Comparison of ENCODE assay signal across 19 cellular contexts in the genomic region with DNA sequence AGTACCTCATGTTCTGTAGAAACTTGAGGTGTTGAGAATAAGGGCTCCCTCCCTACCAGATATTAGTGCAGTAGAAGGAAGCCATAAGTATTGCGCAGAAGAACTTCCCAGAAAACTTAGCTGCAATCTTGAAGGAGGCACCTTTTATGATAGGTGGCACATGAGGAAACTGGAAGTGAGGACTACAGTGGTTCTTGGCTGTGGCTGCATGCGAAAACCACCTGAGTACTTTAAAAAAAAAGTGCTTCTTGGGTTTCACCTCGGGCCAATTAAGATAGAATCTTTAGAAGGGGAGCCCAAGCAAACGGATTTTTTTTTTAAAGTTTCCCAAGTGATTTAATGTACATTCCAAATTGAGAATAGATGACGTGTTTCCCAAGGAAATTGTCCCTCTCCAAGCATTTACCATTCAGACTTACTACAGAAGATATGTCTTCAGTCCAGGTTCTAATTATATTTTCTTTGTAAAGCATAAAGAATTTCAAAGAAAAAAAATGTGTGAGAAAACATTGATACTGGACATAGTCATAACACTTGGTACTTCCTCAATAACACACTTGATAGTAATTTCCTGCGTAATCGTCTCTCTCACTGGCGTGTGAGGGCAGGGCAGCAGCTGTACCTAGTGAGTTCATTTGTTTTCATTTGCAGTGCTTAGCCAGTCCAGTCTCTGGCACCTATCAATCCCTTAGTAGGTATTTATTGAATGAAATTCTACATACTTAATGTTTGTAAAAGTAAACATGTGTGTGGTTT. TPM values are rescaled to one million over a fixed set of nuclear protein-coding genes. Genes with fewer than 3 reads are reported as not detected.
DNase-seq lines count a peak whose midpoint lies in the region; ATAC-seq and TF ChIP-seq lines count a peak whose summit lies in the region.
"Had no signal": no experiment of that assay in that cellular context is flagged by ENCODE, and none has a peak within 500 bp of the region (broad histone marks: within the 10 kb centered on the region; RNA-seq: fewer than 3 reads in every experiment).

No MANE protein-coding gene starts in this region.

- no peak overlapping the region for H3K14ac ChIP-seq in mesenchymal stem cell (ENCODE audit: low read length in 2 of 2)

- H4K8ac ChIP-seq in mesenchymal stem cell (ENCODE audit: low read length), result no peak overlapping the region

- no peaks in the 10 kb centered on the region for H3K9me3 ChIP-seq in mesenchymal stem cell (ENCODE audit: control insufficient read depth, low read length)
- H3K9me3 ChIP-seq: stomach had no signal

- H3K79me2 ChIP-seq in ACC112 (ENCODE audit: control insufficient read depth, insufficient read depth, low read length, unreplicated experiment), result no peaks in the 10 kb centered on the region
- H3K79me2 ChIP-seq: parathyroid adenoma had no signal

- no peak overlapping the region for H2BK120ac ChIP-seq in mesenchymal stem cell (ENCODE audit: low read depth, low read length)

- no peak overlapping the region for H2BK12ac ChIP-seq in mesenchymal stem cell (ENCODE audit: low read length in 2 of 2)

- H2AK5ac ChIP-seq in mesenchymal stem cell (ENCODE audit: low read length, severe bottlenecking), result no peak overlapping the region

- TF ChIP-seq CTCF in choroid plexus epithelial cell (conservative IDR thresholded peaks at IDR 0.05; ENCODE audit: low read depth, low read length), result no peak

- no peak for TF ChIP-seq POLR2A in GM18505 (IDR thresholded peaks at IDR 0.05; ENCODE audit: borderline replicate concordance, extremely low read depth, insufficient read depth, insufficient read length)

- 80% methylated on average over 7 of the region's 8 CpGs for WGBS in mesenchymal stem cell

- H3K18ac ChIP-seq in mesenchymal stem cell (ENCODE audit: low read depth in 1 of 2, low read length in 2 of 2), result no peak overlapping the region

- no peak overlapping the region for H3K4ac ChIP-seq in mesenchymal stem cell (ENCODE audit: low read depth in 1 of 2, low read length in 2 of 2)

- no peak overlapping the region for H3K4me2 ChIP-seq in mesenchymal stem cell (ENCODE audit: low read length, poor library complexity, severe bottlenecking)

- DNase-seq in HS-27A (ENCODE audit: low read depth), result peak; percentile 71
- peak; percentile 67 for DNase-seq in choroid plexus epithelial cell (ENCODE audit: low read depth)
- no peak for DNase-seq in mesenchymal stem cell
- no peak for DNase-seq in DMS53 (lab: John Stamatoyannopoulos, UW)
- no peak for DNase-seq in HUDEP-2 (lab: John Stamatoyannopoulos, UW; ENCODE audit: unreplicated experiment in 76 of 76)
- no peak for DNase-seq in NCI-H1436 treated with DMSO at 0.1 percent for 48 hours (lab: John Stamatoyannopoulos, UW)
- DNase-seq: activated CD4-positive, alpha-beta memory T cell treated with anti-CD3 and anti-CD28 coated beads for 36 hours; activated naive CD8-positive, alpha-beta T cell treated with anti-CD3 and anti-CD28 coated beads for 36 hours; activated T-cell treated with anti-CD3 and anti-CD28 coated beads, Interleukin-2, amount 50 U/mL, for 72 hours; AML-193; central memory CD4-positive, alpha-beta T cell; midbrain; NCI-H1694; NCI-H526 treated with DMSO at 0.1 percent for 48 hours; stomach; SW 1271 had no signal

- H3K27ac ChIP-seq in ACC112 (ENCODE audit: low read depth, low read length), result peak overlapping the region; percentile 84
- H3K27ac ChIP-seq in mesenchymal stem cell (ENCODE audit: low read length, poor library complexity, severe bottlenecking), result peak overlapping the region; percentile 40
- H3K27ac ChIP-seq: parathyroid adenoma, stomach had no signal

- H3K27me3 ChIP-seq in ACC112 (ENCODE audit: insufficient read depth, low read length), result no peaks in the 10 kb centered on the region
- no peaks in the 10 kb centered on the region for H3K27me3 ChIP-seq in mesenchymal stem cell (ENCODE audit: control insufficient read depth in 1 of 2, insufficient read depth in 1 of 2, low read length in 2 of 2)
- H3K27me3 ChIP-seq: stomach had no signal

- H2BK5ac ChIP-seq in mesenchymal stem cell (ENCODE audit: low read depth, low read length, poor library complexity, severe bottlenecking), result no peak overlapping the region

- H3K4me3 ChIP-seq in ACC112 (ENCODE audit: low read depth, low read length) (peak overlapping the region; percentile 21; the same call in 1 of the 2 replicates), choroid plexus epithelial cell (ENCODE audit: low read depth, low read length) (no peak overlapping the region), mesenchymal stem cell (ENCODE audit: insufficient read depth in 1 of 2, low read depth in 1 of 2, low read length in 2 of 2) (no peak overlapping the region)
- H3K4me3 ChIP-seq: stomach had no signal

- H3K23ac ChIP-seq in mesenchymal stem cell (ENCODE audit: low read length in 2 of 2), result no peak overlapping the region

- no peak overlapping the region for H2BK15ac ChIP-seq in mesenchymal stem cell (ENCODE audit: low read depth, poor library complexity, severe bottlenecking)

- H3K9ac ChIP-seq in mesenchymal stem cell (ENCODE audit: low read length), result no peak overlapping the region
- H3K9ac ChIP-seq: parathyroid adenoma had no signal

- H3K4me1 ChIP-seq in ACC112 (ENCODE audit: control insufficient read depth, insufficient read depth, low read length, unreplicated experiment) (peaks cover 18% of the 10 kb centered on the region), mesenchymal stem cell (ENCODE audit: control insufficient read depth, insufficient read depth, low read depth, low read length) (peaks cover 6% of the 10 kb centered on the region)
- H3K4me1 ChIP-seq: parathyroid adenoma, stomach had no signal

- no peak for ATAC-seq in GM18505 (IDR thresholded peaks at IDR 0.05; ENCODE audit: unreplicated experiment)
- ATAC-seq: activated T-cell treated with anti-CD3 and anti-CD28 coated beads, Interleukin-2, amount 50 U/mL, for 72 hours had no signal

- peak overlapping the region; percentile 39 for H2AFZ ChIP-seq in ACC112 (ENCODE audit: low read length, unreplicated experiment)
- no peak overlapping the region for H2AFZ ChIP-seq in mesenchymal stem cell (ENCODE audit: low read depth, low read length)
- H2AFZ ChIP-seq: parathyroid adenoma had no signal

- no peak overlapping the region for H4K91ac ChIP-seq in mesenchymal stem cell (ENCODE audit: low read length)

- no peaks in the 10 kb centered on the region for H3K79me1 ChIP-seq in mesenchymal stem cell (replicated peaks; ENCODE audit: low read length, poor library complexity, severe bottlenecking)

- no peaks in the 10 kb centered on the region for H3K36me3 ChIP-seq in ACC112 (ENCODE audit: insufficient read depth, low read length)
- no peaks in the 10 kb centered on the region for H3K36me3 ChIP-seq in mesenchymal stem cell (ENCODE audit: control insufficient read depth in 1 of 2, insufficient read depth in 2 of 2, low read depth in 1 of 2, low read length in 2 of 2)
- H3K36me3 ChIP-seq: stomach had no signal

RNA-seq across cellular contexts. Expression of a gene that starts 12.3 kb away (rescaled TPM):
- polyA plus RNA-seq in mesenchymal stem cell (2013, experiment 1 of 2), result not detected
- not detected for polyA plus RNA-seq in mesenchymal stem cell (2013, experiment 2 of 2)

Comparison
In these comparisons a context has a peak if more than half of its experiments do, and no peak if none do; other contexts are left out.
1. DNase-seq: peak in HS-27A (single experiment) and choroid plexus epithelial cell (single experiment); none in mesenchymal stem cell (single experiment), DMS53 (single experiment), HUDEP-2 (0 of 76) and NCI-H1436 treated with DMSO at 0.1 percent for 48 hours (single experiment).